9 cellular contexts compared by ENCODE assay signal in genomic region chr13:97116754-97117153, GRCh38.
DNase-seq lines count a peak whose midpoint lies in the region; ATAC-seq and TF ChIP-seq lines count a peak whose summit lies in the region.
"Had no signal": no experiment of that assay in that cellular context is flagged by ENCODE, and none has a peak within 500 bp of the region (broad histone marks: within the 10 kb centered on the region; RNA-seq: fewer than 3 reads in every experiment).

No MANE protein-coding gene starts in this region.

- H3K9me3 ChIP-seq in spleen: no peaks in the 10 kb centered on the region

- 63 to 97% (median 84%) methylated on average over 1 of the region's 1 CpG for WGBS in spleen, 5 donors

- H3K27me3 ChIP-seq in rectal smooth muscle tissue (ENCODE audit: control insufficient read depth, insufficient read depth, low read length) (no peaks in the 10 kb centered on the region), spleen (replicated peaks in 1 of 7) (peaks cover 0 to 21% (median 0%) of the 10 kb centered on the region in 7 donors)

- intact Hi-C loops in spleen (cut with DNase I; ENCODE audit: low total_unique reads): no loop called here

- H3K4me1 ChIP-seq in rectal smooth muscle tissue (ENCODE audit: control insufficient read depth, insufficient read depth, low read length) (peaks cover 53% of the 10 kb centered on the region), spleen (peaks cover 0 to 19% (median 0%) of the 10 kb centered on the region in 6 donors)

- H3K27ac ChIP-seq in rectal smooth muscle tissue (ENCODE audit: low read depth, low read length) (peak overlapping the region; percentile 92), spleen (no peak overlapping the region)
- H3K27ac ChIP-seq: HL-60 had no signal

- ATAC-seq in GM18870 (IDR thresholded peaks at IDR 0.05; ENCODE audit: unreplicated experiment): peak; percentile 92
- ATAC-seq in HG03196 (IDR thresholded peaks at IDR 0.05; ENCODE audit: unreplicated experiment): peak; percentile 73

- H3K36me3 ChIP-seq in rectal smooth muscle tissue (ENCODE audit: control insufficient read depth, insufficient read depth, low read length): no peaks in the 10 kb centered on the region
- H3K36me3 ChIP-seq in spleen: no peaks in the 10 kb centered on the region

- TF ChIP-seq CTCF in cardiac fibroblast (IDR thresholded peaks at IDR 0.05; ENCODE audit: low read depth, low read length) (no peak), spleen (IDR thresholded peaks at IDR 0.05 in 8 of 11, conservative IDR thresholded peaks at IDR 0.05 in 3 of 11) (no peak)

- peak; percentile 60 to 62 for DNase-seq in cardiac fibroblast (ENCODE audit: low read depth in 2 of 2)
- DNase-seq in putamen (ENCODE audit: low spot score): no peak
- no peak for DNase-seq in spleen
- no peak for DNase-seq in activated CD4-positive, alpha-beta T cell treated with anti-CD3 and anti-CD28 coated beads, Interleukin-2, amount 50 U/mL, for 48 hours
- no peak for DNase-seq in activated T-cell treated with anti-CD3 and anti-CD28 coated beads, Interleukin-2, amount 50 U/mL, for 1 hour

- TF ChIP-seq POLR2A in spleen (IDR thresholded peaks at IDR 0.05): no peak

- H3K9ac ChIP-seq in rectal smooth muscle tissue (ENCODE audit: low read length): no peak overlapping the region

- no peak overlapping the region for H3K4me3 ChIP-seq in cardiac fibroblast (replicated peaks in 1 of 2; ENCODE audit: low read depth in 2 of 2, low read length in 2 of 2)
- H3K4me3 ChIP-seq in rectal smooth muscle tissue (ENCODE audit: low read length): no peak overlapping the region
- no peak overlapping the region for H3K4me3 ChIP-seq in spleen

Comparison
In these comparisons a context has a peak if more than half of its experiments do, and no peak if none do; other contexts are left out.
1. DNase-seq: peak in cardiac fibroblast (2 of 2); none in putamen (single experiment), spleen (single experiment), activated CD4-positive, alpha-beta T cell treated with anti-CD3 and anti-CD28 coated beads, Interleukin-2, amount 50 U/mL, for 48 hours (0 of 2) and activated T-cell treated with anti-CD3 and anti-CD28 coated beads, Interleukin-2, amount 50 U/mL, for 1 hour (single experiment).